Comparison of ENCODE assay signal across 34 cellular contexts in genomic region chr10:131853610-131853964, GRCh38.
"Had no signal": no experiment of that assay in that cellular context is flagged by ENCODE, and none has a peak within 500 bp of the region (broad histone marks: within the 10 kb centered on the region; RNA-seq: fewer than 3 reads in every experiment).

No MANE protein-coding gene starts in this region.

- DNase-seq: activated B cell treated with CpG ODN at 0.5 μM for 24 hours; activated CD4-positive, alpha-beta memory T cell treated with anti-CD3 and anti-CD28 coated beads for 36 hours; activated CD4-positive, alpha-beta T cell treated with anti-CD3 and anti-CD28 coated beads for 4 hours; activated CD4-positive, alpha-beta T cell treated with anti-CD3 and anti-CD28 coated beads, Interleukin-2, amount 50 U/mL, for 1 hour; activated CD4-positive, CD25-positive, alpha-beta regulatory T cell treated with anti-CD3 and anti-CD28 coated beads, Interleukin-2, amount 50 U/mL, for 72 hours; activated CD8-positive, alpha-beta memory T cell treated with anti-CD3 and anti-CD28 coated beads, Interleukin-2, amount 50 U/mL, for 4 hours; activated gamma-delta T cell; activated naive CD4-positive, alpha-beta T cell treated with Interleukin-2 at 50 U/mL for 16 hours; activated naive CD8-positive, alpha-beta T cell treated with anti-CD3 and anti-CD28 coated beads, Interleukin-2, amount 10 ng/mL, durations not matched to agents 7 days and 5 days; activated T-cell treated with anti-CD3 and anti-CD28 coated beads for 4 hours; activated T-cell treated with anti-CD3 and anti-CD28 coated beads, Interleukin-2, amount 50 U/mL, for 4 hours; amygdala; IMR-90; NCI-H1092 treated with DMSO at 0.1 percent for 48 hours; NCI-H1417; NCI-H187 treated with DMSO at 0.1 percent for 48 hours; NCI-H2081; NCI-H2171 treated with DMSO at 0.1 percent for 48 hours; NCI-H226; NCI-H524 treated with DMSO at 0.1 percent for 48 hours; PC-3; RPMI8226; SHP77 treated with DMSO at 0.1 percent for 48 hours; T-helper 2 cell; T-helper 9 cell had no signal

- H3K27ac ChIP-seq: ascending aorta, cardiac muscle cell, Peyer's patch, SJSA1, VCaP had no signal

- H3K27me3 Mint-ChIP-seq: activated naive CD4-positive, alpha-beta T cell treated with anti-CD3 and anti-CD28 coated beads, Interleukin-2, amount 50 U/mL, for 24 hours; activated naive CD8-positive, alpha-beta T cell treated with anti-CD3 and anti-CD28 coated beads, Interleukin-2, amount 10 ng/mL, durations not matched to agents 7 days and 5 days had no signal

- H3K4me1 ChIP-seq: ascending aorta, Peyer's patch, SJSA1 had no signal

- H3K27me3 ChIP-seq: ascending aorta, cardiac muscle cell, Peyer's patch, SJSA1 had no signal

- H3K4me1 Mint-ChIP-seq: activated B cell treated with CpG ODN at 0.5 μM for 24 hours; activated naive CD4-positive, alpha-beta T cell treated with anti-CD3 and anti-CD28 coated beads, Interleukin-2, amount 50 U/mL, for 24 hours; activated naive CD8-positive, alpha-beta T cell treated with anti-CD3 and anti-CD28 coated beads, Interleukin-2, amount 10 ng/mL, durations not matched to agents 7 days and 5 days had no signal

- H3K36me3 ChIP-seq: ascending aorta, cardiac muscle cell, Peyer's patch, SJSA1 had no signal

- H3K9me3 Mint-ChIP-seq: activated B cell treated with CpG ODN at 0.5 μM for 24 hours; activated CD4-positive, alpha-beta memory T cell treated with anti-CD3 and anti-CD28 coated beads for 36 hours; activated naive CD4-positive, alpha-beta T cell treated with anti-CD3 and anti-CD28 coated beads, Interleukin-2, amount 50 U/mL, for 24 hours; activated naive CD8-positive, alpha-beta T cell treated with anti-CD3 and anti-CD28 coated beads, Interleukin-2, amount 10 ng/mL, durations not matched to agents 7 days and 5 days; activated T-cell treated with anti-CD3 and anti-CD28 coated beads, Interleukin-2, amount 50 U/mL, for 4 hours had no signal

- H3K36me3 Mint-ChIP-seq: activated CD4-positive, alpha-beta memory T cell treated with anti-CD3 and anti-CD28 coated beads for 36 hours; activated naive CD4-positive, alpha-beta T cell treated with anti-CD3 and anti-CD28 coated beads, Interleukin-2, amount 50 U/mL, for 24 hours; activated naive CD8-positive, alpha-beta T cell treated with anti-CD3 and anti-CD28 coated beads, Interleukin-2, amount 10 ng/mL, durations not matched to agents 7 days and 5 days had no signal

- H3K9me3 ChIP-seq: ascending aorta, Peyer's patch, SJSA1 had no signal

- H3K4me3 Mint-ChIP-seq: activated B cell treated with CpG ODN at 0.5 μM for 24 hours; activated CD4-positive, alpha-beta memory T cell treated with anti-CD3 and anti-CD28 coated beads for 36 hours; activated naive CD4-positive, alpha-beta T cell treated with anti-CD3 and anti-CD28 coated beads, Interleukin-2, amount 50 U/mL, for 24 hours; activated naive CD8-positive, alpha-beta T cell treated with anti-CD3 and anti-CD28 coated beads, Interleukin-2, amount 10 ng/mL, durations not matched to agents 7 days and 5 days; activated T-cell treated with anti-CD3 and anti-CD28 coated beads, Interleukin-2, amount 50 U/mL, for 4 hours; activated T-helper 1 cell treated with anti-CD3 and anti-CD28 coated beads, Interleukin-12 subunit alpha, Interleukin-12 subunit beta, Interleukin-2, Interleukin-4 antibody, amounts not matched to agents 30 ng/mL and 10 ng/mL and 1 ng/mL, durations not matched to agents 14 hours and 24 hours and 36 hours had no signal

- H3K4me3 ChIP-seq: ascending aorta, cardiac muscle cell, K562, Peyer's patch, SJSA1 had no signal

- ATAC-seq: activated T-cell treated with anti-CD3 and anti-CD28 coated beads, Interleukin-2, amount 50 U/mL, for 4 hours; K562; PC-3; SK-N-SH treated with all-trans-retinoic acid at 6 μM for 48 hours had no signal

- H3K27ac Mint-ChIP-seq: activated B cell treated with CpG ODN at 0.5 μM for 24 hours; activated CD4-positive, alpha-beta memory T cell treated with anti-CD3 and anti-CD28 coated beads for 36 hours; activated naive CD4-positive, alpha-beta T cell treated with anti-CD3 and anti-CD28 coated beads, Interleukin-2, amount 50 U/mL, for 24 hours; activated naive CD8-positive, alpha-beta T cell treated with anti-CD3 and anti-CD28 coated beads, Interleukin-2, amount 10 ng/mL, durations not matched to agents 7 days and 5 days; activated T-helper 1 cell treated with anti-CD3 and anti-CD28 coated beads, Interleukin-12 subunit alpha, Interleukin-12 subunit beta, Interleukin-2, Interleukin-4 antibody, amounts not matched to agents 30 ng/mL and 10 ng/mL and 1 ng/mL, durations not matched to agents 14 hours and 24 hours and 36 hours had no signal

- FAIRE-seq: K562 had no signal
